9 cellular contexts compared by ENCODE assay signal in the genomic region with DNA sequence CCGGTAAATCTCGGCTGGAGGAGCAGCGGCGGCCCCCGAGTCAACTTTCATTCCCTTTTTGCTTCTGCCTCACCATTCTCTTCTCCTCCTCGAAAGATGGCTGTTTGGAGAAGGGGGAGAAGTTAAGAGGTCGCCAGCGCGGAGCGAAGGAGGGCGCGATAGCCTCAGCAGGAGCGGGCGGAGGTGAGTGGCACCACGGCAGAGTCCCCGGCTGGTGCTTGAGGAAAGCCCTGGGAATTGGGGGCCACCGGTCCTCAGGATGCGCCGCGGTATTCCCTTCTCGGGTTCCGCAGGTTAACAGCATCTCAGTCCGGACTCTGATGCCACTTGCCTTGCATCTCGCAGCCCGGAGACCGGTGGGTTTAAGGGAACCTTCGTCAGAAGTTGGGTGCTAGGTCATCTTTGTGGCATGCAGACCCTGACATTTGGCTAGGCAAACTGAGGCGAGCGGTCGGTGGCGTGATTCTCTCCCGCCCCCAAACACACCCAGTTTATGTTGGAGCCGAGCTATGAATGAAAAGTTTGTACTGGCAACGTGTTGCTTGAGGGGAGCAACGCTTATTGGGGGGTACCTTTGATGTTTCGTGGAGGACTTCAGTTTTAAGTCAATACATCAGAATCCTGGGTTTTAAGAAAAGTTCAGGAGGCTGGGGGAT. TPM values are rescaled to one million over a fixed set of nuclear protein-coding genes. Genes with fewer than 3 reads are reported as not detected.
DNase-seq lines count a peak whose midpoint lies in the region; ATAC-seq and TF ChIP-seq lines count a peak whose summit lies in the region.
"Had no signal": no experiment of that assay in that cellular context is flagged by ENCODE, and none has a peak within 500 bp of the region (broad histone marks: within the 10 kb centered on the region; RNA-seq: fewer than 3 reads in every experiment).

No MANE protein-coding gene starts in this region.

- H3K4me3 Mint-ChIP-seq in memory B cell, result peak overlapping the region; percentile 83

- intact Hi-C loops in transverse colon (cut with DNase I; ENCODE audit: low total_unique reads), result no loop called here

- TF ChIP-seq CTCF in choroid plexus epithelial cell (conservative IDR thresholded peaks at IDR 0.05; ENCODE audit: low read depth, low read length), result no peak
- TF ChIP-seq CTCF in transverse colon (IDR thresholded peaks at IDR 0.05), result no peak

- H3K9me3 Mint-ChIP-seq in memory B cell, result no peaks in the 10 kb centered on the region

- in situ Hi-C loops in transverse colon (cut with MboI; ENCODE audit: low pct_ligation_motif_present in 1 of 4, low pct_unique_long_range_greater_than_20kb in 1 of 4, low sequenced_read_pairs in 3 of 4), result no loop called here

- DNase-seq in Daoy (ENCODE audit: low read depth) (peak; percentile 51), NCI-H1092 treated with DMSO at 0.1 percent for 48 hours (lab: John Stamatoyannopoulos, UW) (peak; percentile 81), choroid plexus epithelial cell (ENCODE audit: low read depth) (peak; percentile 4), memory B cell (ENCODE audit: low spot score in 2 of 2) (no peak), transverse colon (no peak), DMS 273 treated with DMSO at 0.1 percent for 48 hours (lab: John Stamatoyannopoulos, UW) (no peak), NCI-H1694 treated with DMSO at 0.1 percent for 48 hours (lab: John Stamatoyannopoulos, UW) (no peak), SIG-M5 (lab: John Stamatoyannopoulos, UW) (no peak)

- H3K36me3 Mint-ChIP-seq in memory B cell, result no peaks in the 10 kb centered on the region

- H3K9me3 ChIP-seq in transverse colon, result no peaks in the 10 kb centered on the region

- TF ChIP-seq POLR2A in transverse colon (IDR thresholded peaks at IDR 0.05), result no peak

- no peak overlapping the region for H3K27ac Mint-ChIP-seq in memory B cell

- peak overlapping the region in 2 of 4 donors; percentile 32 to 57 for H3K27ac ChIP-seq in transverse colon
- H3K27ac ChIP-seq: epithelial cell of prostate had no signal

- WGBS in transverse colon (ENCODE audit: low coverage in 1 of 2), 2 donors, result 20% methylated on average over 36 of the region's 36 CpGs; no CpG with 5 or more reads in 1 of the 2 donors

- H3K4me1 ChIP-seq in transverse colon, result peaks cover 0 to 11% (median 7%) of the 10 kb centered on the region in 4 donors

- peaks cover 36% of the 10 kb centered on the region for H3K27me3 ChIP-seq in transverse colon

- peaks cover 12% of the 10 kb centered on the region for H3K4me1 Mint-ChIP-seq in memory B cell

- no peak for TF ChIP-seq EP300 in transverse colon (IDR thresholded peaks at IDR 0.05; ENCODE audit: low read depth)

- peaks cover 7% of the 10 kb centered on the region for H3K27me3 Mint-ChIP-seq in memory B cell

- H3K36me3 ChIP-seq in transverse colon, result no peaks in the 10 kb centered on the region

- H3K4me3 ChIP-seq in choroid plexus epithelial cell (ENCODE audit: low read depth, low read length), result peak overlapping the region; percentile 58
- peak overlapping the region; percentile 37 to 86 (median 64) for H3K4me3 ChIP-seq in transverse colon

- ATAC-seq in memory B cell (ENCODE audit: low read depth), result peak; percentile 13

RNA-seq across cellular contexts. Expression of a gene that starts 59.5 kb away (rescaled TPM):
- total RNA-seq in Daoy (2014; rRNA removed; shearing (Covaris generic)), result not detected in 2 replicates
- not detected for total RNA-seq in transverse colon

Comparison
In these comparisons a context has a peak if more than half of its experiments do, and no peak if none do; other contexts are left out.
1. DNase-seq: peak in Daoy (single experiment), NCI-H1092 treated with DMSO at 0.1 percent for 48 hours (single experiment) and choroid plexus epithelial cell (single experiment); none in memory B cell (0 of 2), transverse colon (single experiment), DMS 273 treated with DMSO at 0.1 percent for 48 hours (single experiment), NCI-H1694 treated with DMSO at 0.1 percent for 48 hours (single experiment) and SIG-M5 (single experiment).